8 cellular contexts compared by ENCODE assay signal in the genomic region with DNA sequence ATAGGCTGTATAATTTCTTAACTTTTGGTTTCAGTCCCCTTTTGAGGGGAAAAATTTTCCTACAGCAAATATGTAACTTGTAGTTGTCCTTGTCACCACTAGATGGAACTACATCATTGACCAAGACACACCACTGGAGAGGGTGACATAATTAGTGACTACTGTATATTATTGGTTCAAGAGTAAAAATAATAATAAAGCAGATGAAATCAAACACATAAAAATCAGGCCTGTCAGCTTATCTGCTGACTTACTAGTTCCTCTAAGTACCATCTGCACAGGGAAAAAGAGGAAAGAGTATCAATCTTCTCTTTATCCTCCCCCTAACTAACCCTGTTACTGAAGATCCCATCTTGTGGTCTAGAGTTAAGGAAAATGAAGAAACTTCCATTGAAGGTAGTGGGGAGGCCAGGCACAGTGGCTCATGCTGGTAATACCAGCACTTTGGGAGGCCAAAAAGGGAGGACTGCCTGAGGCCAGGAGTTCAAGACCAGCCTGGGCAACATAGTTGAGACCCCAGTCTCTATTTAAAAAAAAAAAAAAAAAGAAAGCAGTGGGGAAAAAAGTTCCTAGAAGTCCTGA. TPM values are rescaled to one million over a fixed set of nuclear protein-coding genes. Genes with fewer than 3 reads are reported as not detected.
DNase-seq lines count a peak whose midpoint lies in the region; ATAC-seq and TF ChIP-seq lines count a peak whose summit lies in the region.

No MANE protein-coding gene starts in this region.

- peaks cover 100% of the 10 kb centered on the region for H3K36me3 Mint-ChIP-seq in stimulated activated effector memory CD8-positive, alpha-beta T cell treated with anti-CD3 and anti-CD28 coated beads, Interleukin-12 subunit alpha, Interleukin-12 subunit beta, amount 100 ng/mL, for 72 hours

- no peak overlapping the region for H3K27ac ChIP-seq in adrenal gland
- H3K27ac ChIP-seq in right cardiac atrium (ENCODE audit: low read length), result no peak overlapping the region

- DNase-seq in AG09319 (ENCODE audit: extremely low read depth, low read depth) (no peak), NCI-H2196 (lab: John Stamatoyannopoulos, UW; ENCODE audit: unreplicated experiment) (peak; percentile 61), adrenal gland (no peak), right cardiac atrium (no peak)
- DNase-seq in stimulated activated effector memory CD8-positive, alpha-beta T cell treated with anti-CD3 and anti-CD28 coated beads, Interleukin-12 subunit alpha, Interleukin-12 subunit beta, amount 100 ng/mL, for 72 hours (ENCODE audit: low spot score in 2 of 2), result no peak

- H3K4me3 Mint-ChIP-seq in stimulated activated effector memory CD8-positive, alpha-beta T cell treated with anti-CD3 and anti-CD28 coated beads, Interleukin-12 subunit alpha, Interleukin-12 subunit beta, amount 100 ng/mL, for 72 hours, result no peak overlapping the region

- intact Hi-C loops in adrenal gland (cut with DNase I) (loop anchor here in 1 of 2 donors (5.0 kb wide), 2 partner anchors 70 to 90 kb away; a partner anchor contains a TSS), right cardiac atrium (cut with DNase I) (loop anchor here (2.0 to 5.0 kb wide), 3 partner anchors 89 to 95 kb away; no protein-coding TSS in a partner anchor)

- H3K27ac Mint-ChIP-seq in stimulated activated effector memory CD8-positive, alpha-beta T cell treated with anti-CD3 and anti-CD28 coated beads, Interleukin-12 subunit alpha, Interleukin-12 subunit beta, amount 100 ng/mL, for 72 hours, result peak overlapping the region; percentile 20

- ATAC-seq in GM18505 (IDR thresholded peaks at IDR 0.05; ENCODE audit: unreplicated experiment) (peak; percentile 81), HG02943 (IDR thresholded peaks at IDR 0.05; ENCODE audit: low read depth, unreplicated experiment) (peak; percentile 78), right cardiac atrium (peak; percentile 65 to 79), GM19455 (IDR thresholded peaks at IDR 0.05; ENCODE audit: unreplicated experiment) (no peak)
- ATAC-seq in stimulated activated effector memory CD8-positive, alpha-beta T cell treated with anti-CD3 and anti-CD28 coated beads, Interleukin-12 subunit alpha, Interleukin-12 subunit beta, amount 100 ng/mL, for 72 hours, result peak; percentile 63

- peaks cover 6% of the 10 kb centered on the region for H3K4me1 Mint-ChIP-seq in stimulated activated effector memory CD8-positive, alpha-beta T cell treated with anti-CD3 and anti-CD28 coated beads, Interleukin-12 subunit alpha, Interleukin-12 subunit beta, amount 100 ng/mL, for 72 hours

- no peak overlapping the region for H3K4me3 ChIP-seq in adrenal gland
- no peak overlapping the region for H3K4me3 ChIP-seq in right cardiac atrium (ENCODE audit: low read length)

- H3K4me1 ChIP-seq in adrenal gland (replicated peaks in 1 of 2), result no peaks in the 10 kb centered on the region
- H3K4me1 ChIP-seq in right cardiac atrium (ENCODE audit: control insufficient read depth, insufficient read depth, low read length), result no peaks in the 10 kb centered on the region

- TF ChIP-seq CTCF in AG09319 (IDR thresholded peaks at IDR 0.05; ENCODE audit: low read depth, low read length) (peak; percentile 65), adrenal gland (IDR thresholded peaks at IDR 0.05) (peak; percentile 71 to 89 (median 80))

- H3K9me3 Mint-ChIP-seq in stimulated activated effector memory CD8-positive, alpha-beta T cell treated with anti-CD3 and anti-CD28 coated beads, Interleukin-12 subunit alpha, Interleukin-12 subunit beta, amount 100 ng/mL, for 72 hours, result no peaks in the 10 kb centered on the region

- H3K36me3 ChIP-seq in adrenal gland (replicated peaks in 1 of 2), result peaks cover 0 to 17% of the 10 kb centered on the region in 2 donors

- H3K27me3 ChIP-seq in adrenal gland (no peaks in the 10 kb centered on the region), right cardiac atrium (ENCODE audit: control insufficient read depth, insufficient read depth) (no peaks in the 10 kb centered on the region)

- H3K9me3 ChIP-seq in adrenal gland (replicated peaks in 1 of 3) (no peaks in the 10 kb centered on the region), right cardiac atrium (ENCODE audit: control insufficient read depth, low read length) (no peaks in the 10 kb centered on the region)

- TF ChIP-seq POLR2A in GM18505 (IDR thresholded peaks at IDR 0.05; ENCODE audit: borderline replicate concordance, extremely low read depth, insufficient read depth, insufficient read length) (no peak), adrenal gland (IDR thresholded peaks at IDR 0.05) (no peak)

RNA-seq across cellular contexts. Expression of a gene that starts 29.6 kb away (rescaled TPM):
- total RNA-seq in adrenal gland (100 to 1,000 TPM in 3 of 8 donors, 10 to 100 TPM in 5; 50.8 to 137 (median 80.8) TPM), right cardiac atrium (10 to 100 TPM; 38.7 to 59.8 (median 48.7) TPM)
- polyA plus RNA-seq in adrenal gland (100 to 1,000 TPM in 2 of 3 donors, 10 to 100 TPM in 1; 67.1 to 196 (median 195) TPM), right cardiac atrium (38.9 TPM)
